Comparison of ENCODE assay signal across 8 cellular contexts in genomic region chr1:104664374-104664773, GRCh38.
DNase-seq lines count a peak whose midpoint lies in the region; ATAC-seq, FAIRE-seq and TF ChIP-seq lines count a peak whose summit lies in the region.
"Not testable (repeated sequence)": the region's sequence is repeated elsewhere in the genome, so short reads cannot be mapped to it uniquely, and the experiment has no call there.

No MANE protein-coding gene starts in this region.

- H3K9ac ChIP-seq in H9 (ENCODE audit: extremely low read depth, insufficient read length, low read length); HepG2 (ENCODE audit: insufficient read depth, low read depth, low read length): not testable (repeated sequence)
- H3K9ac ChIP-seq in KMS-11 = peak overlapping the region; percentile 75; the same call in 1 of the 2 replicates

- not testable (repeated sequence) for H3T11ph ChIP-seq in H9 (ENCODE audit: low read length)

- TF ChIP-seq RAD21 in HepG2 (CRISPR knock-in tag; IDR thresholded peaks at IDR 0.05) = not testable (repeated sequence)

- intact Hi-C loops in Caco-2 (cut with micrococcal nuclease; ENCODE audit: unreplicated experiment); Right ventricle myocardium inferior (cut with DNase I); HepG2 (cut with micrococcal nuclease; ENCODE audit: unreplicated experiment); posterior vena cava (cut with DNase I): not testable (repeated sequence)

- not testable (repeated sequence) for H3K4me2 ChIP-seq in H9 (ENCODE audit: insufficient read depth, insufficient read length, low read length); KMS-11; HepG2 (ENCODE audit: low read depth, low read length)

- not testable (repeated sequence) for H3K36me3 ChIP-seq in Caco-2 (ENCODE audit: control insufficient read depth, insufficient read depth, low read length); KMS-11 (ENCODE audit: insufficient read depth); SJCRH30; HepG2 (replicated peaks in 1 of 2; ENCODE audit: control insufficient read depth in 1 of 2, insufficient read depth in 2 of 2, low read length in 2 of 2)

- no CpG with 5 or more reads among the region's 24 CpGs for WGBS in H9 (ENCODE audit: extremely low coverage, insufficient read length, low lambda C conversion rate)
- 55% methylated on average over 24 of the region's 24 CpGs for WGBS in HepG2 (ENCODE audit: low lambda C conversion rate)

- not testable (repeated sequence) for H3K4me1 Mint-ChIP-seq in Caco-2 (ENCODE audit: low read depth, unreplicated experiment); H9

- DNase-seq in Caco-2 (peak in 1 of 2 experiments; percentile 31), ELF-1 (ENCODE audit: low read depth, low spot score) (peak; percentile 25), H9 (peak; percentile 41), SJCRH30 (peak in 1 of 2 experiments; percentile 7), Right ventricle myocardium inferior (ENCODE audit: missing footprints) (peak; percentile 27), posterior vena cava (ENCODE audit: low spot score) (peak; percentile 50)
- DNase-seq in HepG2 (ENCODE audit: low spot score) = not testable (repeated sequence)

- not testable (repeated sequence) for H3K9me3 Mint-ChIP-seq in Caco-2 (ENCODE audit: unreplicated experiment)
- H3K9me3 Mint-ChIP-seq in H9 = peaks cover 9 to 12% of the 10 kb centered on the region in 2 experiments; a peak in 4 of 5 replicates

- H3K79me1 ChIP-seq in H9 (ENCODE audit: insufficient read depth, low read depth, low read length, poor library complexity, severe bottlenecking) = not testable (repeated sequence)

- not testable (repeated sequence) for ATAC-seq in Right ventricle myocardium inferior, HepG2

- H2BK15ac ChIP-seq in H9 (ENCODE audit: low read depth, low read length) = not testable (repeated sequence)

- not testable (repeated sequence) for H2BK120ac ChIP-seq in H9 (ENCODE audit: low read depth, low read length, poor library complexity, severe bottlenecking)

- H3K36me3 Mint-ChIP-seq in Caco-2 (ENCODE audit: insufficient read depth, unreplicated experiment); H9 (ENCODE audit: insufficient read depth in 1 of 3, low read depth in 3 of 3): not testable (repeated sequence)

- not testable (repeated sequence) for H3K27me3 Mint-ChIP-seq in Caco-2 (ENCODE audit: insufficient read depth, unreplicated experiment); H9 (ENCODE audit: low read depth)

- not testable (repeated sequence) for H4K8ac ChIP-seq in H9 (replicated peaks; ENCODE audit: insufficient read length, low read depth, low read length)

- H3K4me3 ChIP-seq in Caco-2 (ENCODE audit: low read depth, low read length); KMS-11 (IDR thresholded peaks at IDR 0.05; ENCODE audit: insufficient read depth, low read depth, low read length); HepG2 (replicated peaks in 1 of 3; ENCODE audit: insufficient read depth in 1 of 3, low read depth in 2 of 3, low read length in 3 of 3): not testable (repeated sequence)
- H3K4me3 ChIP-seq in SJCRH30 = peak overlapping the region; percentile 50

- H3K18ac ChIP-seq in H9 (ENCODE audit: insufficient read length, low read depth, low read length) = not testable (repeated sequence)

- H3K4me3 Mint-ChIP-seq in Caco-2 (ENCODE audit: unreplicated experiment) = peak overlapping the region; percentile 60
- H3K4me3 Mint-ChIP-seq in H9 = peak overlapping the region in 1 of 2 experiments; percentile 44; a peak in 3 of 5 replicates

- not testable (repeated sequence) for H4K91ac ChIP-seq in H9 (ENCODE audit: insufficient read length, low read depth, low read length)

- TF ChIP-seq EP300 in HepG2 (IDR thresholded peaks at IDR 0.05; ENCODE audit: low read depth in 2 of 2, low read length in 2 of 2); HepG2 (CRISPR knock-in tag; IDR thresholded peaks at IDR 0.05; ENCODE audit: borderline replicate concordance): not testable (repeated sequence)

- H4K20me1 ChIP-seq in H9 (ENCODE audit: control insufficient read depth, insufficient read depth, insufficient read length); KMS-11 (ENCODE audit: insufficient read depth); HepG2 (ENCODE audit: insufficient read depth, low read length): not testable (repeated sequence)

- H3K14ac ChIP-seq in H9 (ENCODE audit: insufficient read depth, low read length) = not testable (repeated sequence)

- H3K56ac ChIP-seq in H9 (ENCODE audit: insufficient read length, low read depth, low read length) = not testable (repeated sequence)

- not testable (repeated sequence) for TF ChIP-seq CTCF in Caco-2 (IDR thresholded peaks at IDR 0.05; ENCODE audit: insufficient read depth in 1 of 2, low read depth in 1 of 2, low read length in 1 of 2, severe bottlenecking in 1 of 2, unreplicated experiment in 1 of 2); H9 (conservative IDR thresholded peaks at IDR 0.05); KMS-11 (conservative IDR thresholded peaks at IDR 0.05; ENCODE audit: low read depth, low read length); HepG2 (CRISPR knock-in tag; IDR thresholded peaks at IDR 0.05)

- not testable (repeated sequence) for H3K27ac Mint-ChIP-seq in Caco-2 (ENCODE audit: unreplicated experiment)
- peak overlapping the region in 1 of 3 experiments; percentile 92; a peak in 2 of 7 replicates for H3K27ac Mint-ChIP-seq in H9

- not testable (repeated sequence) for BruUV-seq in Caco-2 (replicated peaks; lab: Mats Ljungman, UMichigan); HepG2 (replicated peaks; lab: Mats Ljungman, UMichigan)

- in situ Hi-C loops in HepG2 (cut with HindIII; ENCODE audit: extremely low pct_ligation_motif_present, low pct_unique_long_range_greater_than_20kb) = not testable (repeated sequence)

- not testable (repeated sequence) for FAIRE-seq in HepG2 (lab: Jason Lieb, UNC)

- CTCF ChIA-PET in Caco-2 (lab: Charles Lee); HepG2 (lab: Yijun Ruan, JAX; ENCODE audit: low intra/inter-chr PET ratio, low total read pairs): not testable (repeated sequence)

- not testable (repeated sequence) for H4K5ac ChIP-seq in H9 (ENCODE audit: insufficient read length, low read depth, low read length)

- POLR2A ChIA-PET in Caco-2 (lab: Charles Lee); HepG2 (lab: Yijun Ruan, JAX): not testable (repeated sequence)

- H3K27me3 ChIP-seq in Caco-2 (replicated peaks; ENCODE audit: control insufficient read depth, insufficient read depth, low read length); H9 (ENCODE audit: insufficient read depth, low read length); KMS-11 (ENCODE audit: insufficient read depth, low read depth); SJCRH30; HepG2 (ENCODE audit: control insufficient read depth in 1 of 2, insufficient read depth in 2 of 2, low read length in 2 of 2): not testable (repeated sequence)

- H3K79me2 ChIP-seq in H9 (ENCODE audit: insufficient read depth, low read length); KMS-11 (ENCODE audit: insufficient read depth, low read depth); HepG2 (ENCODE audit: insufficient read depth, low read length): not testable (repeated sequence)

- H2BK12ac ChIP-seq in H9 (ENCODE audit: insufficient read length, low read depth, low read length) = not testable (repeated sequence)

- H3K23ac ChIP-seq in H9 (ENCODE audit: insufficient read length, low read depth, low read length) = not testable (repeated sequence)

- not testable (repeated sequence) for H3K27ac ChIP-seq in H9 (ENCODE audit: insufficient read length, low read depth, low read length); SJCRH30; HepG2 (ENCODE audit: extremely low read length, insufficient read depth, low read length)
- peak overlapping the region; percentile 88 for H3K27ac ChIP-seq in KMS-11

- H2BK20ac ChIP-seq in H9 (ENCODE audit: low read depth, low read length, poor library complexity, severe bottlenecking) = not testable (repeated sequence)

- not testable (repeated sequence) for TF ChIP-seq POLR2A in HepG2 (IDR thresholded peaks at IDR 0.05; ENCODE audit: insufficient read depth in 1 of 2, low read depth in 2 of 2, low read length in 2 of 2)

- not testable (repeated sequence) for H2AK5ac ChIP-seq in H9 (ENCODE audit: insufficient read length, low read length)

- H3K4me1 ChIP-seq in Caco-2; H9 (ENCODE audit: insufficient read depth, low read length); KMS-11 (ENCODE audit: low read depth, poor library complexity, severe bottlenecking); SJCRH30; HepG2 (ENCODE audit: insufficient read depth, low read length): not testable (repeated sequence)

- not testable (repeated sequence) for H3K23me2 ChIP-seq in H9 (ENCODE audit: insufficient read length, low read depth, low read length, poor library complexity, severe bottlenecking)

- H3K4ac ChIP-seq in H9 (ENCODE audit: low read depth, low read length) = not testable (repeated sequence)

- not testable (repeated sequence) for H3K9me3 ChIP-seq in Caco-2; H9 (ENCODE audit: control insufficient read depth, low read depth, low read length); SJCRH30 (replicated peaks); HepG2 (ENCODE audit: low read length)

- H2BK5ac ChIP-seq in H9 (ENCODE audit: insufficient read length, low read length) = not testable (repeated sequence)

- not testable (repeated sequence) for H2AFZ ChIP-seq in H9 (ENCODE audit: low read length); HepG2 (ENCODE audit: low read length)
- peak overlapping the region; percentile 59; the same call in 1 of the 2 replicates for H2AFZ ChIP-seq in KMS-11 (ENCODE audit: low read depth)
